Comparison of ENCODE assay signal across 15 cellular contexts in genomic region chr1:26302733-26303405, GRCh38. TPM values are rescaled to one million over a fixed set of nuclear protein-coding genes. Genes with fewer than 3 reads are reported as not detected.
DNase-seq lines count a peak whose midpoint lies in the region; ATAC-seq and TF ChIP-seq lines count a peak whose summit lies in the region.
"Had no signal": no experiment of that assay in that cellular context is flagged by ENCODE, and none has a peak within 500 bp of the region (broad histone marks: within the 10 kb centered on the region; RNA-seq: fewer than 3 reads in every experiment).

No MANE protein-coding gene starts in this region.

- CTCF ChIA-PET in OCI-LY7 (lab: Charles Lee; ENCODE audit: unreplicated experiment), result no interaction called here

- H4K20me1 ChIP-seq in OCI-LY7 (ENCODE audit: insufficient read depth, low read length), result no peaks in the 10 kb centered on the region

- peaks cover 79% of the 10 kb centered on the region for H3K4me1 ChIP-seq in OCI-LY7 (ENCODE audit: insufficient read depth, low read length, poor library complexity, severe bottlenecking)
- peaks cover 19% of the 10 kb centered on the region for H3K4me1 ChIP-seq in effector memory CD4-positive, alpha-beta T cell (ENCODE audit: control insufficient read depth, insufficient read depth, low read length, poor library complexity, severe bottlenecking)

- H3K9me3 ChIP-seq in OCI-LY7 (ENCODE audit: low read length), result no peaks in the 10 kb centered on the region
- H3K9me3 ChIP-seq in effector memory CD4-positive, alpha-beta T cell (ENCODE audit: control insufficient read depth, low read length), result no peaks in the 10 kb centered on the region
- H3K9me3 ChIP-seq: A549, HAP-1 had no signal

- H3K4me2 ChIP-seq in OCI-LY7 (ENCODE audit: low read length), result peak overlapping the region; percentile 2; the same call in 1 of the 2 replicates
- H3K4me2 ChIP-seq: A549 had no signal

- POLR2A ChIA-PET in OCI-LY7 (lab: Charles Lee), result interaction anchor here (1.0 to 1.6 kb wide), 3 partner anchors 13 to 19 kb away, joined by 3 to 10 read pairs (median 6); no protein-coding TSS in a partner anchor

- no peak overlapping the region for H2AFZ ChIP-seq in OCI-LY7 (ENCODE audit: low read length)

- DNase-seq in NCI-H82 (lab: John Stamatoyannopoulos, UW) (peak; percentile 40), NCI-H82 treated with DMSO at 0.1 percent for 48 hours (lab: John Stamatoyannopoulos, UW; ENCODE audit: unreplicated experiment) (no peak), OCI-LY7 (ENCODE audit: low spot score) (no peak), fibroblast of the aortic adventitia (ENCODE audit: low read depth) (peak; percentile 77), skeletal muscle cell (ENCODE audit: low read depth) (peak; percentile 47)
- DNase-seq in effector memory CD4-positive, alpha-beta T cell, result no peak
- no peak for DNase-seq in activated CD4-positive, alpha-beta T cell treated with anti-CD3 and anti-CD28 coated beads, Interleukin-2, amount 50 U/mL, for 4 hours
- DNase-seq: MV-4-11, NCI-H524 treated with DMSO at 0.1 percent for 48 hours, SW 1271 had no signal

- H3K27me3 ChIP-seq in effector memory CD4-positive, alpha-beta T cell (replicated peaks; ENCODE audit: control insufficient read depth, insufficient read depth, low read length, poor library complexity, severe bottlenecking), result no peaks in the 10 kb centered on the region
- H3K27me3 ChIP-seq: cardiac muscle cell, foreskin keratinocyte had no signal

- peaks cover 29% of the 10 kb centered on the region; the same call in 1 of the 2 replicates for H3K36me3 ChIP-seq in OCI-LY7 (ENCODE audit: insufficient read depth, low read length)
- H3K36me3 ChIP-seq in effector memory CD4-positive, alpha-beta T cell (ENCODE audit: control insufficient read depth, insufficient read depth, low read length), result no peaks in the 10 kb centered on the region
- H3K36me3 ChIP-seq: cardiac muscle cell, HAP-1 had no signal

- H3K9me2 ChIP-seq in OCI-LY7 (ENCODE audit: insufficient read depth, low read length), result no peaks in the 10 kb centered on the region

- no peak for ATAC-seq in GM19463 (IDR thresholded peaks at IDR 0.05; ENCODE audit: unreplicated experiment)
- ATAC-seq: A549, foreskin keratinocyte had no signal

- peaks cover 39% of the 10 kb centered on the region for H3K79me2 ChIP-seq in OCI-LY7 (ENCODE audit: insufficient read depth, low read depth, low read length)

- H3K27ac ChIP-seq in OCI-LY7 (ENCODE audit: low read depth, low read length, poor library complexity, severe bottlenecking), result peak overlapping the region; percentile 11
- no peak overlapping the region for H3K27ac ChIP-seq in effector memory CD4-positive, alpha-beta T cell (ENCODE audit: insufficient read depth, low read length, poor library complexity, severe bottlenecking)
- H3K27ac ChIP-seq: cardiac muscle cell, foreskin keratinocyte had no signal

- TF ChIP-seq CTCF in OCI-LY7 (conservative IDR thresholded peaks at IDR 0.05; ENCODE audit: low read length) (no peak), fibroblast of the aortic adventitia (IDR thresholded peaks at IDR 0.05; ENCODE audit: insufficient read depth, low read length) (no peak)

- no peak overlapping the region for H3K4me3 ChIP-seq in OCI-LY7 (ENCODE audit: low read depth, low read length, poor library complexity, severe bottlenecking)
- H3K4me3 ChIP-seq in fibroblast of the aortic adventitia (ENCODE audit: low read depth, low read length), result no peak overlapping the region
- H3K4me3 ChIP-seq in skeletal muscle cell (ENCODE audit: low read depth, low read length), result no peak overlapping the region
- no peak overlapping the region for H3K4me3 ChIP-seq in effector memory CD4-positive, alpha-beta T cell (ENCODE audit: insufficient read depth, low read depth, low read length, poor library complexity, severe bottlenecking)
- H3K4me3 ChIP-seq: A549, cardiac muscle cell, HAP-1 had no signal

- intact Hi-C loops in OCI-LY7 (cut with micrococcal nuclease; ENCODE audit: unreplicated experiment), result no loop called here

- no TSS peak for BruUV-seq in OCI-LY7 (replicated peaks; lab: Mats Ljungman, UMichigan)

RNA-seq across cellular contexts. Expression of gene UBXN11, which starts 3.6 kb away (rescaled TPM):
- total RNA-seq in OCI-LY7 (2014; rRNA removed; shearing (Covaris generic)), result 74.2 and 75.8 TPM in 2 replicates
- total RNA-seq in OCI-LY7 (2022), result 98.6 and 111 TPM in 2 replicates
- total RNA-seq in fibroblast of the aortic adventitia (ENCODE audit: low replicate concordance), result 5.2 and 8.9 TPM in 2 replicates

RNA-seq across cellular contexts. Expression of gene CD52, which starts 14.9 kb away (rescaled TPM):
- 409 and 470 TPM in 2 replicates for total RNA-seq in OCI-LY7 (2014; rRNA removed; shearing (Covaris generic))
- total RNA-seq in OCI-LY7 (2022) (677 and 769 TPM in 2 replicates), fibroblast of the aortic adventitia (ENCODE audit: low replicate concordance) (not detected in 2 replicates)
- total RNA-seq: cardiac muscle cell had no signal

RNA-seq across cellular contexts. Expression of gene SH3BGRL3, which starts 23.0 kb away (rescaled TPM):
- 18.6 and 25.3 TPM in 2 replicates for total RNA-seq in OCI-LY7 (2014; rRNA removed; shearing (Covaris generic))
- total RNA-seq in OCI-LY7 (2022), result 58.6 and 60.9 TPM in 2 replicates
- total RNA-seq in fibroblast of the aortic adventitia (ENCODE audit: low replicate concordance), result 18.1 and 114 TPM in 2 replicates

RNA-seq across cellular contexts. Expression of gene CRYBG2, which starts 51.1 kb away (rescaled TPM):
- total RNA-seq in OCI-LY7 (2014; rRNA removed; shearing (Covaris generic)), result 1.3 and 4.4 TPM in 2 replicates
- total RNA-seq in OCI-LY7 (2022) (3.0 and 5.5 TPM in 2 replicates), fibroblast of the aortic adventitia (ENCODE audit: low replicate concordance) (not detected in 2 replicates)

Comparison
In these comparisons a context has a peak if more than half of its experiments do, and no peak if none do; other contexts are left out.
1. DNase-seq: peak in NCI-H82 (single experiment), fibroblast of the aortic adventitia (single experiment) and skeletal muscle cell (single experiment); none in NCI-H82 treated with DMSO at 0.1 percent for 48 hours (single experiment), OCI-LY7 (single experiment), effector memory CD4-positive, alpha-beta T cell (0 of 3) and activated CD4-positive, alpha-beta T cell treated with anti-CD3 and anti-CD28 coated beads, Interleukin-2, amount 50 U/mL, for 4 hours (0 of 2).
2. RNA of gene CD52, which starts 14.9 kb away (total RNA-seq): 409 to 769 TPM in OCI-LY7; not detected in fibroblast of the aortic adventitia; every median in the first group is over 100 times any median in the second.